ENCODE assay signal across 1 cellular context in the genomic region with DNA sequence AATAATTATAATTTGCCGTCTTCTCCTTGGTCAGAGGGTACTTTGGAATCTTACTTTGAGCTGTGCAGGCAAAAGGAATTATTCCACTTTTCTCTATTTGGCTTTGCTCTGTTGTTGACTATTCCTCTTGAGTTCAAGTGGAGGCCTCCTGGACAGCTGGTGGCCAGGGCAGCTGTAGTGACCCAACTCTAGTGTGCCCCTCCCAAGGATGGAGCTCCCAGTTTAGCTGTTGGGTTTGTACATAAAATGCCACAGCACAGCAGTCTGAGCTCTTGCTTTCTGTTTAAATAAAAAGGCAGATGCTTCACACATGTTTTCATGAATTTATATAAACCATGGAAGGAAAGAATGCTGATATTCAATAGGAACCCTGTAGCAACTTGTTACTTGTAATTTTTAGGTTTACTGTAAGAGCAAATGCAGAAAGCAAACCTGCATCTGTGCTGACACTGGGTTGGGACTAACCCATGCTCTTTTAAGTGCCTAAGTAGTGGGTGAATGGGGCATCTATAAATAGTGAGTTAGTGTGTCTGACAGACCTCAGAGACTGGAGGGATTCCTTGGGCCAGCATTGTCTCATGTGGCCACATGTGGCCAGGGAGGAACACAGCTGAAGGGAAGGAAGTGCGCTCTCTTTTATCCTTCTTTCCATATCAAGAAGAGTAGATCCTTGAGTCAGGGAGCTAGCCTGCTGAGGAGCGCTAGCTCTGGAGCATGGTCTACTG.
TF ChIP-seq lines count a peak whose summit lies in the region.

No MANE protein-coding gene starts in this region.

TF ChIP-seq in IMR-90, 13 proteins besides CTCF, POLR2A, EP300 and RAD21 (continued from another document):
- TF ChIP-seq, protein P1, sequence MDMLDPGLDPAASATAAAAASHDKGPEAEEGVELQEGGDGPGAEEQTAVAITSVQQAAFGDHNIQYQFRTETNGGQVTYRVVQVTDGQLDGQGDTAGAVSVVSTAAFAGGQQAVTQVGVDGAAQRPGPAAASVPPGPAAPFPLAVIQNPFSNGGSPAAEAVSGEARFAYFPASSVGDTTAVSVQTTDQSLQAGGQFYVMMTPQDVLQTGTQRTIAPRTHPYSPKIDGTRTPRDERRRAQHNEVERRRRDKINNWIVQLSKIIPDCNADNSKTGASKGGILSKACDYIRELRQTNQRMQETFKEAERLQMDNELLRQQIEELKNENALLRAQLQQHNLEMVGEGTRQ (IDR thresholded peaks at IDR 0.05; ENCODE audit: low read depth, low read length) = no peak
- TF ChIP-seq CHD1 (IDR thresholded peaks at IDR 0.05; ENCODE audit: low read depth, low read length) = no peak
- no peak for TF ChIP-seq RFX5 (IDR thresholded peaks at IDR 0.05; ENCODE audit: low read depth, low read length)
- no peak for TF ChIP-seq FOS (IDR thresholded peaks at IDR 0.05; ENCODE audit: low read depth, low read length)
- TF ChIP-seq CEBPB (IDR thresholded peaks at IDR 0.05; ENCODE audit: low read depth, low read length) = no peak
- no peak for TF ChIP-seq RCOR1 (IDR thresholded peaks at IDR 0.05; ENCODE audit: insufficient replicate concordance, low read length)
- TF ChIP-seq MAFK (IDR thresholded peaks at IDR 0.05; ENCODE audit: low read depth, low read length) = no peak
- no peak for TF ChIP-seq MAZ (IDR thresholded peaks at IDR 0.05; ENCODE audit: borderline replicate concordance, low read depth, low read length)
- TF ChIP-seq BHLHE40 (IDR thresholded peaks at IDR 0.05; ENCODE audit: low read depth, low read length) = no peak
- TF ChIP-seq MXI1 (IDR thresholded peaks at IDR 0.05; ENCODE audit: borderline replicate concordance, low read depth, low read length) = no peak
